24 cellular contexts compared by ENCODE assay signal in the genomic region with DNA sequence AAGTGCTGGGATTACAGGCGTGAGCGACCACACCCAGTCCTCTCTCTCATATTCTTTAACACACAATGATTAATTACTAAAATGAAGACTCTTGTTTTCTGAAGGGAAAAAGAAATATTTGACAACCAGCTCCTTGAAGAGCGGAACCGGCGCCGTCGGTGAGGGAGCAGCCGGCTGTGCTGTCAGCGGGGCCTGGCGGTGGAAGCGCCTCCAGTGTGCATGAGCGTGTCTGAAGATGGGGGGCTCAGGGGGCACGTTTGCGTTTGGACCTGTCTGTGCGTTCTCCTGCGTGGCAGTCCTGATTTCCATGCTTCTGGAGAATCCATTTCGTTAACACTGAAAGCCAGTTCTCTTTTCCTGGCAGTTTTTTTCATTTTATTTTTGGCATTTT.
"Had no signal": no experiment of that assay in that cellular context is flagged by ENCODE, and none has a peak within 500 bp of the region (broad histone marks: within the 10 kb centered on the region; RNA-seq: fewer than 3 reads in every experiment).

No MANE protein-coding gene starts in this region.

- H3K9me3 ChIP-seq: colonic mucosa, esophagus squamous epithelium, neutrophil, pancreas, suprapubic skin, transverse colon, upper lobe of right lung, uterus had no signal

- H3K4me3 Mint-ChIP-seq: dendritic cell treated with granulocyte-macrophage colony-stimulating factor and Interleukin-4, amounts not matched to agents 40 ng/mL and 50 ng/mL, for 4 days; endodermal cell; memory B cell; nephron; stimulated activated naive CD8-positive, alpha-beta T cell treated with anti-CD3 and anti-CD28 coated beads, Interleukin-15, amount 100 ng/mL, for 72 hours had no signal

- H3K36me3 ChIP-seq: colonic mucosa, uterus had no signal

- ATAC-seq: left lobe of liver; pancreas; sciatic nerve; stimulated activated naive CD8-positive, alpha-beta T cell treated with anti-CD3 and anti-CD28 coated beads, Interleukin-15, amount 100 ng/mL, for 72 hours; upper lobe of right lung had no signal

- H3K27ac Mint-ChIP-seq: dendritic cell treated with granulocyte-macrophage colony-stimulating factor and Interleukin-4, amounts not matched to agents 40 ng/mL and 50 ng/mL, for 4 days; endodermal cell; memory B cell; nephron; stimulated activated naive CD8-positive, alpha-beta T cell treated with anti-CD3 and anti-CD28 coated beads, Interleukin-15, amount 100 ng/mL, for 72 hours had no signal

- H3K27me3 Mint-ChIP-seq: memory B cell; stimulated activated naive CD8-positive, alpha-beta T cell treated with anti-CD3 and anti-CD28 coated beads, Interleukin-15, amount 100 ng/mL, for 72 hours had no signal

- H3K9me3 Mint-ChIP-seq: dendritic cell treated with granulocyte-macrophage colony-stimulating factor and Interleukin-4, amounts not matched to agents 40 ng/mL and 50 ng/mL, for 4 days; endodermal cell; memory B cell; nephron; stimulated activated naive CD8-positive, alpha-beta T cell treated with anti-CD3 and anti-CD28 coated beads, Interleukin-15, amount 100 ng/mL, for 72 hours had no signal

- H3K27ac ChIP-seq: colonic mucosa, esophagus squamous epithelium, neutrophil, pancreas, suprapubic skin, transverse colon, upper lobe of right lung, uterus had no signal

- H3K4me3 ChIP-seq: colonic mucosa, esophagus squamous epithelium, lung, pancreas, smooth muscle cell, suprapubic skin, transverse colon, upper lobe of right lung, uterus had no signal

- H3K4me1 ChIP-seq: colonic mucosa, upper lobe of right lung, uterus had no signal

- H3K4me1 Mint-ChIP-seq: memory B cell; stimulated activated naive CD8-positive, alpha-beta T cell treated with anti-CD3 and anti-CD28 coated beads, Interleukin-15, amount 100 ng/mL, for 72 hours had no signal

- DNase-seq: colonic mucosa; effector CD8-positive, alpha-beta T cell; endodermal cell; esophagus squamous epithelium; foreskin melanocyte; stimulated activated CD4-positive, alpha-beta T cell treated with anti-CD3 and anti-CD28 coated beads, Interleukin-12 subunit alpha, Interleukin-12 subunit beta, amount 100 ng/mL, for 4 hours; stimulated activated CD4-positive, alpha-beta T cell treated with anti-CD3 and anti-CD28 coated beads, Interleukin-1b, Interleukin-23, amount 100 ng/mL, for 48 hours; stimulated activated CD4-positive, alpha-beta T cell treated with anti-CD3 and anti-CD28 coated beads, Interleukin-4, amount 100 ng/mL, for 1 hour; stimulated activated CD8-positive, alpha-beta memory T cell treated with anti-CD3 and anti-CD28 coated beads, Interleukin-4, amount 100 ng/mL, for 48 hours; stimulated activated naive CD4-positive, alpha-beta T cell; stimulated activated naive CD8-positive, alpha-beta T cell treated with anti-CD3 and anti-CD28 coated beads, Interleukin-15, amount 100 ng/mL, for 72 hours; transverse colon; upper lobe of right lung; uterus had no signal

- H3K27me3 ChIP-seq: colonic mucosa, esophagus squamous epithelium, pancreas, suprapubic skin, transverse colon, upper lobe of right lung, uterus had no signal
